ENCODE assay signal across 8 cellular contexts in the genomic region with DNA sequence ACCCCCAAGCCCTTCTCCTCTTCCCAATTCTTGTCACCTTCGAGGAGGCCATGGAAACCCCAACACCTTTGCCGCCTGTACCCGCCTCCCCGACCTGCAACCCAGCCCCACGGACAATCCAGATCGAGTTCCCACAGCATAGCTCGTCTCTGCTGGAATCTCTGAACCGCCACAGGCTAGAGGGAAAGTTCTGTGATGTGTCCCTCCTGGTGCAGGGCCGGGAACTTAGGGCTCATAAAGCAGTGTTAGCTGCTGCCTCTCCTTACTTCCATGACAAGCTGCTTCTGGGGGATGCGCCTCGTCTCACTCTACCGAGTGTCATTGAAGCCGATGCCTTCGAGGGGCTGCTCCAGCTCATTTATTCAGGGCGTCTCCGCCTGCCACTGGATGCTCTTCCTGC. TPM values are rescaled to one million over a fixed set of nuclear protein-coding genes. Genes with fewer than 3 reads are reported as not detected.
DNase-seq lines count a peak whose midpoint lies in the region; ATAC-seq, FAIRE-seq and TF ChIP-seq lines count a peak whose summit lies in the region.

No MANE protein-coding gene starts in this region.

- H3F3A ChIP-seq in MM.1S (ENCODE audit: insufficient read depth, low read length) (no peaks in the 10 kb centered on the region), neural cell (ENCODE audit: insufficient read depth, low read length, poor library complexity, severe bottlenecking) (no peaks in the 10 kb centered on the region)

- H3K9me2 ChIP-seq in MM.1S (replicated peaks; ENCODE audit: insufficient read depth, low read length) (no peaks in the 10 kb centered on the region), neural cell (ENCODE audit: insufficient read depth, low read length) (no peaks in the 10 kb centered on the region)

- TF ChIP-seq CTCF in MM.1S (IDR thresholded peaks at IDR 0.05; ENCODE audit: low read length) (no peak), H1 (IDR thresholded peaks at IDR 0.05; ENCODE audit: control extremely low read depth in 1 of 3, insufficient read depth in 1 of 3, low read depth in 1 of 3, low read length in 3 of 3) (no peak; a peak in 1 of 4 replicates), neural cell (IDR thresholded peaks at IDR 0.05; ENCODE audit: poor library complexity, severe bottlenecking) (no peak)

- CTCF ChIA-PET in H1 (lab: Charles Lee; ENCODE audit: partially characterized antibody), result interaction anchor here (1.2 to 1.6 kb wide), 4 partner anchors 10 to 125 kb away, joined by 3 to 7 read pairs (median 3); partner anchors contain the start of gene BAK1

- peak overlapping the region; percentile 80 for H2AFZ ChIP-seq in MM.1S (ENCODE audit: low read length)
- no peak overlapping the region for H2AFZ ChIP-seq in H1 (ENCODE audit: low read length)
- H2AFZ ChIP-seq in neural cell (ENCODE audit: low read depth, low read length), result no peak overlapping the region

- TF ChIP-seq POLR2A in H1 (IDR thresholded peaks at IDR 0.05; ENCODE audit: control extremely low read depth in 1 of 2, low read depth in 2 of 2, low read length in 2 of 2), result no peak

- H2BK120ac ChIP-seq in H1 (replicated peaks; ENCODE audit: low read depth, low read length), result no peak overlapping the region

- H3K4me2 ChIP-seq in BLaER1 treated with 17β-estradiol and CSF1 and Interleukin-3, amounts not matched to agents 10 nM and 100 nM, result peak overlapping the region; percentile 88 to 98 (median 96)
- H3K4me2 ChIP-seq in MM.1S (ENCODE audit: low read depth, low read length), result peak overlapping the region; percentile 97
- peak overlapping the region; percentile 69 to 81 for H3K4me2 ChIP-seq in H1 (ENCODE audit: insufficient read depth in 1 of 2, low read depth in 2 of 2, low read length in 2 of 2)
- H3K4me2 ChIP-seq in neural cell (ENCODE audit: low read length), result peak overlapping the region; percentile 73

- H3K56ac ChIP-seq in H1 (replicated peaks; ENCODE audit: insufficient read length, low read depth, low read length), result no peak overlapping the region

- 70% methylated on average over 16 of the region's 16 CpGs; no CpG with 5 or more reads in 1 of the 2 experiments for WGBS in H1 (ENCODE audit: extremely low coverage in 1 of 2, insufficient coverage in 1 of 2, insufficient read length in 1 of 2, insufficient replicate concordance in 2 of 2, low coverage in 1 of 2, low lambda C conversion rate in 2 of 2, missing lambda C conversion rate in 1 of 2), 2 experiments

- TF ChIP-seq EP300 in H1 (IDR thresholded peaks at IDR 0.05; ENCODE audit: borderline replicate concordance in 1 of 2, low read depth in 2 of 2, low read length in 2 of 2), result no peak
- TF ChIP-seq EP300 in neural cell (conservative IDR thresholded peaks at IDR 0.05; ENCODE audit: poor library complexity, severe bottlenecking), result no peak

- DNase-seq in MM.1S (no peak), H1 (ENCODE audit: low read depth in 1 of 2, low spot score in 2 of 2) (no peak), NCI-H524 treated with DMSO at 0.1 percent for 48 hours (lab: John Stamatoyannopoulos, UW) (no peak), nucleus accumbens (lab: John Stamatoyannopoulos, UW) (no peak)

- H3K18ac ChIP-seq in H1 (ENCODE audit: extremely low read depth, low read length), result no peak overlapping the region

- peaks cover 10 to 34% (median 26%) of the 10 kb centered on the region in 11 experiments for H3K36me3 ChIP-seq in BLaER1 treated with 17β-estradiol and CSF1 and Interleukin-3, amounts not matched to agents 10 nM and 100 nM
- H3K36me3 ChIP-seq in MM.1S (replicated peaks; ENCODE audit: insufficient read depth, low read length) (no peaks in the 10 kb centered on the region), H1 (ENCODE audit: control insufficient read depth in 2 of 4, insufficient read depth in 4 of 4, low read length in 3 of 4) (peaks cover 11 to 32% (median 16%) of the 10 kb centered on the region in 4 experiments; a peak in 7 of 8 replicates), neural cell (ENCODE audit: insufficient read depth, low read length) (no peaks in the 10 kb centered on the region)

- H3K79me2 ChIP-seq in MM.1S (ENCODE audit: low read length), result peaks cover 20% of the 10 kb centered on the region
- H3K79me2 ChIP-seq in H1 (ENCODE audit: control insufficient read depth in 1 of 2, insufficient read depth in 2 of 2, low read length in 2 of 2), result peaks cover 0 to 13% of the 10 kb centered on the region in 2 experiments; a peak in 2 of 4 replicates
- H3K79me2 ChIP-seq in neural cell (replicated peaks; ENCODE audit: insufficient read depth, low read length), result peaks cover 20% of the 10 kb centered on the region

- peak overlapping the region; percentile 78 to 87 (median 84) for H3K9ac ChIP-seq in BLaER1 treated with 17β-estradiol and CSF1 and Interleukin-3, amounts not matched to agents 10 nM and 100 nM
- H3K9ac ChIP-seq in MM.1S (ENCODE audit: low read length) (peak overlapping the region; percentile 76; the same call in 1 of the 2 replicates), H1 (replicated peaks in 1 of 4; ENCODE audit: extremely low read depth in 1 of 4, low read depth in 3 of 4, low read length in 3 of 4) (peak overlapping the region; percentile 2 to 75 (median 69)), neural cell (ENCODE audit: low read length) (peak overlapping the region; percentile 70)

- H3K4me1 ChIP-seq in BLaER1 treated with 17β-estradiol and CSF1 and Interleukin-3, amounts not matched to agents 10 nM and 100 nM, result peaks cover 24 to 39% (median 29%) of the 10 kb centered on the region in 10 experiments
- H3K4me1 ChIP-seq in MM.1S (ENCODE audit: low read length) (no peaks in the 10 kb centered on the region), H1 (replicated peaks in 1 of 4; ENCODE audit: control insufficient read depth in 3 of 4, insufficient read depth in 4 of 4, low read length in 3 of 4) (peaks cover 0 to 5% (median 4%) of the 10 kb centered on the region in 4 experiments; a peak in 6 of 7 replicates)

- H3K4me3 ChIP-seq in BLaER1 treated with 17β-estradiol and CSF1 and Interleukin-3, amounts not matched to agents 10 nM and 100 nM, result peak overlapping the region; percentile 73 to 89 (median 82)
- H3K4me3 ChIP-seq in MM.1S (ENCODE audit: low read length), result peak overlapping the region; percentile 79
- H3K4me3 ChIP-seq in H1 (ENCODE audit: extremely low read depth in 1 of 4, insufficient read depth in 2 of 4, low read depth in 3 of 4, low read length in 4 of 4), result peak overlapping the region; percentile 52 to 93 (median 88)
- peak overlapping the region; percentile 85 for H3K4me3 ChIP-seq in neural cell (ENCODE audit: low read length)

- peaks cover 9% of the 10 kb centered on the region for H3K23me2 ChIP-seq in H1 (ENCODE audit: low read depth, low read length)

- no peak overlapping the region for H2BK15ac ChIP-seq in H1 (ENCODE audit: low read length)

- no peak overlapping the region for H4K5ac ChIP-seq in H1 (ENCODE audit: insufficient read length, low read depth, low read length)

- ATAC-seq in GM21447 (IDR thresholded peaks at IDR 0.05; ENCODE audit: unreplicated experiment), result no peak
- ATAC-seq in HG03039 (IDR thresholded peaks at IDR 0.05; ENCODE audit: unreplicated experiment), result no peak

- H3K4ac ChIP-seq in H1 (replicated peaks; ENCODE audit: insufficient read length, low read depth, low read length), result no peak overlapping the region

- no peak overlapping the region for H2AK5ac ChIP-seq in H1 (ENCODE audit: low read depth, low read length)

- peaks cover 5% of the 10 kb centered on the region; the same call in 1 of the 2 replicates for H3K79me1 ChIP-seq in H1 (ENCODE audit: low read depth, low read length)

- H4K91ac ChIP-seq in H1 (replicated peaks; ENCODE audit: insufficient read length, low read length), result peak overlapping the region; percentile 35

- no peak overlapping the region for H4K8ac ChIP-seq in H1 (ENCODE audit: extremely low read depth, insufficient read depth, low read length)

- H2BK20ac ChIP-seq in H1 (ENCODE audit: low read length), result no peak overlapping the region

- TF ChIP-seq RAD21 in H1 (IDR thresholded peaks at IDR 0.05 in 1 of 2, conservative IDR thresholded peaks at IDR 0.05 in 1 of 2; ENCODE audit: low read depth in 2 of 2, low read length in 2 of 2) (no peak), neural cell (conservative IDR thresholded peaks at IDR 0.05) (no peak)

- peaks cover 0 to 18% (median 0%) of the 10 kb centered on the region in 11 experiments; a peak in 3 of 22 replicates for H4K20me1 ChIP-seq in BLaER1 treated with 17β-estradiol and CSF1 and Interleukin-3, amounts not matched to agents 10 nM and 100 nM
- H4K20me1 ChIP-seq in MM.1S (ENCODE audit: insufficient read depth, low read length), result no peaks in the 10 kb centered on the region
- H4K20me1 ChIP-seq in H1 (replicated peaks in 1 of 2; ENCODE audit: control insufficient read depth in 1 of 2, insufficient read depth in 2 of 2, low read length in 2 of 2), result no peaks in the 10 kb centered on the region
- H4K20me1 ChIP-seq in neural cell (ENCODE audit: insufficient read depth), result no peaks in the 10 kb centered on the region

- no peak for FAIRE-seq in H1 (lab: Jason Lieb, UNC)

- no peak overlapping the region for H3K23ac ChIP-seq in H1 (ENCODE audit: insufficient read length)

- no peak overlapping the region for H3K14ac ChIP-seq in H1 (ENCODE audit: insufficient read length)

- POLR2A ChIA-PET in H1 (lab: Charles Lee; ENCODE audit: partially characterized antibody), result interaction anchor here (0.7 to 17.2 kb wide), 18 partner anchors 9 to 178 kb away, joined by 3 to 381 read pairs (median 8); partner anchors contain the start of genes B3GALT4, BAK1, CUTA and KIFC1

- H3K9me3 ChIP-seq in BLaER1 treated with 17β-estradiol and CSF1 and Interleukin-3, amounts not matched to agents 10 nM and 100 nM (replicated peaks in 1 of 11), result 0 out of 22 replicates have a peak, but pooled peaks cover 0 to 4% (median 0%) of the 10 kb centered on the region in 11 experiments
- no peaks in the 10 kb centered on the region for H3K9me3 ChIP-seq in MM.1S (replicated peaks; ENCODE audit: insufficient read depth, low read length)
- no peaks in the 10 kb centered on the region for H3K9me3 ChIP-seq in H1 (ENCODE audit: insufficient read depth in 2 of 2, low read depth in 1 of 2, low read length in 1 of 2)
- H3K9me3 ChIP-seq in neural cell (ENCODE audit: low read length), result no peaks in the 10 kb centered on the region

- H3K27ac ChIP-seq in BLaER1 treated with 17β-estradiol and CSF1 and Interleukin-3, amounts not matched to agents 10 nM and 100 nM, result peak overlapping the region in 10 of 11 experiments; percentile 69 to 79 (median 72); a peak in 19 of 22 replicates
- no peak overlapping the region for H3K27ac ChIP-seq in MM.1S (ENCODE audit: low read length)
- H3K27ac ChIP-seq in H1 (ENCODE audit: low read depth, low read length), result no peak overlapping the region
- peak overlapping the region; percentile 54 for H3K27ac ChIP-seq in neural cell (ENCODE audit: low read length)

- peak overlapping the region; percentile 44; the same call in 1 of the 2 replicates for H2BK5ac ChIP-seq in H1 (ENCODE audit: low read depth, low read length)

- H2BK12ac ChIP-seq in H1 (ENCODE audit: low read depth, low read length), result no peak overlapping the region

- no peaks in the 10 kb centered on the region for H3K27me3 ChIP-seq in BLaER1 treated with 17β-estradiol and CSF1 and Interleukin-3, amounts not matched to agents 10 nM and 100 nM
- H3K27me3 ChIP-seq in MM.1S (replicated peaks; ENCODE audit: insufficient read depth, low read length), result no peaks in the 10 kb centered on the region
- no peaks in the 10 kb centered on the region for H3K27me3 ChIP-seq in H1 (replicated peaks in 1 of 4; ENCODE audit: control insufficient read depth in 3 of 4, extremely low read depth in 1 of 4, insufficient read depth in 3 of 4, low read length in 3 of 4)
- no peaks in the 10 kb centered on the region for H3K27me3 ChIP-seq in neural cell (ENCODE audit: insufficient read depth, low read depth, low read length)

RNA-seq across cellular contexts. Expression of gene ZBTB9, which starts 0.7 kb away (rescaled TPM):
- total RNA-seq in H1 (2021; fragmentation: NEBNext Ultra II Directional; extraction: Animal tissue kit (Norgen Biotek cat#: 25700)), result 20.2 and 25.0 TPM in 2 replicates
- 15.1 and 16.9 TPM in 2 replicates for polyA plus RNA-seq in H1 (2011; rRNA removed)
- polyA plus RNA-seq in H1 (2011; cell fraction: cytosol; rRNA removed), result 17.9 TPM
- 54.7 TPM for polyA plus RNA-seq in H1 (2011; cell fraction: nucleus; rRNA removed)
- 28.1 to 36.7 TPM (median 31.7 TPM) in 4 replicates for polyA plus RNA-seq in H1 (2012, experiment 1 of 2)
- polyA plus RNA-seq in H1 (2012, experiment 2 of 2), result 23.3 TPM
- 12.5 TPM for polyA plus RNA-seq in H1 (2013, experiment 1 of 2)
- 13.7 TPM for polyA plus RNA-seq in H1 (2013, experiment 2 of 2)
- polyA minus RNA-seq in H1 (2011; rRNA and poly(A)+ RNA removed), result 24.1 and 24.3 TPM in 2 replicates
- 17.0 TPM for polyA minus RNA-seq in H1 (2011; cell fraction: cytosol; rRNA and poly(A)+ RNA removed)
- 9.4 TPM for polyA minus RNA-seq in H1 (2011; cell fraction: nucleus; rRNA and poly(A)+ RNA removed)
- polyA plus RNA-seq in neural cell, result 6.8 and 7.7 TPM in 2 replicates
- polyA minus RNA-seq in neural cell, result 15.2 and 18.3 TPM in 2 replicates

RNA-seq across cellular contexts. Expression of gene SYNGAP1, which starts 35.2 kb away (rescaled TPM):
- 101 and 109 TPM in 2 replicates for total RNA-seq in H1 (2021; fragmentation: NEBNext Ultra II Directional; extraction: Animal tissue kit (Norgen Biotek cat#: 25700))
- 31.0 and 66.9 TPM in 2 replicates for polyA plus RNA-seq in H1 (2011; rRNA removed)
- polyA plus RNA-seq in H1 (2011; cell fraction: cytosol; rRNA removed), result 35.6 TPM
- 445 TPM for polyA plus RNA-seq in H1 (2011; cell fraction: nucleus; rRNA removed)
- polyA plus RNA-seq in H1 (2012, experiment 1 of 2), result 130 to 242 TPM (median 155 TPM) in 4 replicates
- polyA plus RNA-seq in H1 (2012, experiment 2 of 2), result 34.0 TPM
- 54.0 TPM for polyA plus RNA-seq in H1 (2013, experiment 1 of 2)
- polyA plus RNA-seq in H1 (2013, experiment 2 of 2), result 61.4 TPM
- 34.2 and 41.9 TPM in 2 replicates for polyA minus RNA-seq in H1 (2011; rRNA and poly(A)+ RNA removed)
- polyA minus RNA-seq in H1 (2011; cell fraction: cytosol; rRNA and poly(A)+ RNA removed), result 25.0 TPM
- 79.5 TPM for polyA minus RNA-seq in H1 (2011; cell fraction: nucleus; rRNA and poly(A)+ RNA removed)
- polyA plus RNA-seq in neural cell, result 4.3 and 5.9 TPM in 2 replicates
- 24.0 and 24.1 TPM in 2 replicates for polyA minus RNA-seq in neural cell

RNA-seq across cellular contexts. Expression of gene CUTA, which starts 37.1 kb away (rescaled TPM):
- total RNA-seq in H1 (2021; fragmentation: NEBNext Ultra II Directional; extraction: Animal tissue kit (Norgen Biotek cat#: 25700)), result 297 and 315 TPM in 2 replicates
- 460 and 671 TPM in 2 replicates for polyA plus RNA-seq in H1 (2011; rRNA removed)
- polyA plus RNA-seq in H1 (2011; cell fraction: cytosol; rRNA removed), result 337 TPM
- 468 TPM for polyA plus RNA-seq in H1 (2011; cell fraction: nucleus; rRNA removed)
- 398 to 459 TPM (median 420 TPM) in 4 replicates for polyA plus RNA-seq in H1 (2012, experiment 1 of 2)
- 679 TPM for polyA plus RNA-seq in H1 (2012, experiment 2 of 2)
- polyA plus RNA-seq in H1 (2013, experiment 1 of 2), result 486 TPM
- polyA plus RNA-seq in H1 (2013, experiment 2 of 2), result 464 TPM
- polyA minus RNA-seq in H1 (2011; rRNA and poly(A)+ RNA removed), result 124 and 127 TPM in 2 replicates
- polyA minus RNA-seq in H1 (2011; cell fraction: cytosol; rRNA and poly(A)+ RNA removed), result 103 TPM
- 92.0 TPM for polyA minus RNA-seq in H1 (2011; cell fraction: nucleus; rRNA and poly(A)+ RNA removed)
- polyA plus RNA-seq in neural cell, result 341 and 343 TPM in 2 replicates
- polyA minus RNA-seq in neural cell, result 124 and 125 TPM in 2 replicates

RNA-seq across cellular contexts. Expression of gene PHF1, which starts 44.2 kb away (rescaled TPM):
- total RNA-seq in H1 (2021; fragmentation: NEBNext Ultra II Directional; extraction: Animal tissue kit (Norgen Biotek cat#: 25700)), result 45.4 and 47.3 TPM in 2 replicates
- polyA plus RNA-seq in H1 (2011; rRNA removed), result 78.6 and 109 TPM in 2 replicates
- 65.5 TPM for polyA plus RNA-seq in H1 (2011; cell fraction: cytosol; rRNA removed)
- polyA plus RNA-seq in H1 (2011; cell fraction: nucleus; rRNA removed), result 507 TPM
- polyA plus RNA-seq in H1 (2012, experiment 1 of 2), result 56.3 to 75.9 TPM (median 63.4 TPM) in 4 replicates
- 55.0 TPM for polyA plus RNA-seq in H1 (2012, experiment 2 of 2)
- 46.2 TPM for polyA plus RNA-seq in H1 (2013, experiment 1 of 2)
- 40.2 TPM for polyA plus RNA-seq in H1 (2013, experiment 2 of 2)
- 17.8 and 27.1 TPM in 2 replicates for polyA minus RNA-seq in H1 (2011; rRNA and poly(A)+ RNA removed)
- 11.4 TPM for polyA minus RNA-seq in H1 (2011; cell fraction: cytosol; rRNA and poly(A)+ RNA removed)
- polyA minus RNA-seq in H1 (2011; cell fraction: nucleus; rRNA and poly(A)+ RNA removed), result 27.5 TPM
- polyA plus RNA-seq in neural cell, result 102 and 112 TPM in 2 replicates
- 33.4 and 34.6 TPM in 2 replicates for polyA minus RNA-seq in neural cell

Comparison
In these comparisons a context has a peak if more than half of its experiments do, and no peak if none do; other contexts are left out.
1. H3K27ac ChIP-seq: peak in BLaER1 treated with 17β-estradiol and CSF1 and Interleukin-3, amounts not matched to agents 10 nM and 100 nM (10 of 11) and neural cell (single experiment); none in MM.1S (single experiment) and H1 (single experiment).
2. Peak in every context shown above with its lines, with median percentiles within 50 percentile points of each other: H3K4me2 ChIP-seq, H3K4me3 ChIP-seq and H3K9ac ChIP-seq.